Comparison of ENCODE assay signal across 8 cellular contexts in genomic region chr2:110891626-110892025, GRCh38.
"Had no signal": no experiment of that assay in that cellular context is flagged by ENCODE, and none has a peak within 500 bp of the region (broad histone marks: within the 10 kb centered on the region; RNA-seq: fewer than 3 reads in every experiment).

No MANE protein-coding gene starts in this region.

- FAIRE-seq: G401.6, GM12878, GM12891, GM12892, GM18507, GM19239 had no signal

- H3K4me3 ChIP-seq: GM12878 had no signal

- ATAC-seq: GM12878 had no signal

- DNase-seq: GDM1, GF-D8 had no signal
